7 cellular contexts compared by ENCODE assay signal in genomic region chr5:146878471-146879172, GRCh38. TPM values are rescaled to one million over a fixed set of nuclear protein-coding genes. Genes with fewer than 3 reads are reported as not detected.
DNase-seq lines count a peak whose midpoint lies in the region; ATAC-seq lines count a peak whose summit lies in the region.

Gene PPP2R2B (minus strand): TSS chr5:146878757.

- peak within 1 kb of the TSS; percentile 69 for H3K4me3 ChIP-seq in ectodermal cell (ENCODE audit: insufficient read depth, low read depth, low read length)

- peak; percentile 41 for ATAC-seq in GM18907 (IDR thresholded peaks at IDR 0.05; ENCODE audit: unreplicated experiment)
- ATAC-seq in HG02840 (IDR thresholded peaks at IDR 0.05; ENCODE audit: low FRiP score, unreplicated experiment) = no peak

- H3K36me3 ChIP-seq in ectodermal cell (ENCODE audit: control insufficient read depth, insufficient read depth, low read length) = no peaks in the 10 kb centered on the region

- H3K9me3 ChIP-seq in ectodermal cell (ENCODE audit: control insufficient read depth, low read length) = no peaks in the 10 kb centered on the region

- 0 to 1% methylated on average over 41 of the region's 41 CpGs for WGBS in ectodermal cell, 2 experiments

- H3K27ac ChIP-seq in ectodermal cell (ENCODE audit: insufficient read depth, low read depth, low read length, poor library complexity, severe bottlenecking) = no peak within 1 kb of the TSS

- H3K27me3 ChIP-seq in ectodermal cell (ENCODE audit: control insufficient read depth, insufficient read depth, low read length, poor library complexity, severe bottlenecking) = peaks cover 41% of the 10 kb centered on the region

- DNase-seq in NCI-H128 (lab: John Stamatoyannopoulos, UW; ENCODE audit: unreplicated experiment) (peak; percentile 36), lung microvascular endothelial cell (ENCODE audit: low read depth in 2 of 2) (peak; percentile 8 to 13)
- DNase-seq in activated CD4-positive, alpha-beta T cell treated with anti-CD3 and anti-CD28 coated beads, Interleukin-2, amount 50 U/mL, for 48 hours = peak; percentile 54 to 65
- peak; percentile 17 to 35 for DNase-seq in stimulated activated CD8-positive, alpha-beta memory T cell treated with anti-CD3 and anti-CD28 coated beads, Interleukin-2, amount 100 ng/mL, for 48 hours (ENCODE audit: low read depth in 2 of 2)

- H3K4me1 ChIP-seq in ectodermal cell (ENCODE audit: control insufficient read depth, insufficient read depth, low read length) = peaks cover 7% of the 10 kb centered on the region

RNA-seq across cellular contexts. Expression of gene PPP2R2B, which starts in this region (rescaled TPM):
- 7.7 TPM for polyA plus RNA-seq in ectodermal cell (2013, experiment 1 of 4)
- polyA plus RNA-seq in ectodermal cell (2013, experiment 2 of 4) = 5.9 TPM
- 9.0 TPM for polyA plus RNA-seq in ectodermal cell (2013, experiment 3 of 4)
- 9.8 TPM for polyA plus RNA-seq in ectodermal cell (2013, experiment 4 of 4)
- total RNA-seq in lung microvascular endothelial cell = not detected in 2 replicates

Comparison
In these comparisons a context has a peak if more than half of its experiments do, and no peak if none do; other contexts are left out.
1. Peak in DNase-seq in lung microvascular endothelial cell; RNA of the gene not detected or under 1 TPM.